Comparison of ENCODE assay signal across 17 cellular contexts in genomic region chr18:40366521-40366920, GRCh38.
"Had no signal": no experiment of that assay in that cellular context is flagged by ENCODE, and none has a peak within 500 bp of the region (broad histone marks: within the 10 kb centered on the region; RNA-seq: fewer than 3 reads in every experiment).

No MANE protein-coding gene starts in this region.

- DNase-seq: KBM-7, MV-4-11, NCI-H1048, NCI-H1105, NCI-H1417, NCI-H1436 treated with DMSO at 0.1 percent for 48 hours, NCI-H1694, NCI-H187 treated with DMSO at 0.1 percent for 48 hours, NCI-H2029 treated with DMSO at 0.1 percent for 48 hours, NCI-H2171 treated with DMSO at 0.1 percent for 48 hours, NCI-H345, NCI-H524, NCI-H526 treated with DMSO at 0.1 percent for 48 hours, NCI-H748 treated with DMSO at 0.1 percent for 48 hours, PC-3, SHP77 had no signal

- H3K27ac ChIP-seq: RWPE1 had no signal
